In genomic region chr1:61618193-61618592, GRCh38 we compare ENCODE assay signal across 18 cellular contexts.
"Had no signal": no experiment of that assay in that cellular context is flagged by ENCODE, and none has a peak within 500 bp of the region (broad histone marks: within the 10 kb centered on the region; RNA-seq: fewer than 3 reads in every experiment).

No MANE protein-coding gene starts in this region.

- FAIRE-seq: colon had no signal

- H3K4me3 Mint-ChIP-seq: natural killer cell, neural crest cell had no signal

- H3K4me2 ChIP-seq: hepatocyte had no signal

- H3K27me3 ChIP-seq: hepatocyte, sigmoid colon had no signal

- H2AFZ ChIP-seq: hepatocyte had no signal

- H3K9me3 ChIP-seq: sigmoid colon had no signal

- H3K36me3 Mint-ChIP-seq: natural killer cell had no signal

- H3K9me3 Mint-ChIP-seq: natural killer cell, neural crest cell had no signal

- DNase-seq: cerebellar nuclear complex; dermis blood vessel endothelial cell; erythroblast; foreskin melanocyte; head of caudate nucleus; left colon; left ventricle myocardium superior; natural killer cell; occipital lobe; sigmoid colon; stimulated activated CD4-positive, alpha-beta T cell treated with anti-CD3 and anti-CD28 coated beads, Interleukin-12 subunit alpha, Interleukin-12 subunit beta, amount 100 ng/mL, for 4 hours; stimulated activated naive CD4-positive, alpha-beta T cell treated with Interleukin-2 at 50 U/mL for 16 hours; trophoblast cell had no signal

- H3K4me3 ChIP-seq: hepatocyte, lung, sigmoid colon, skin epidermis had no signal

- H3K36me3 ChIP-seq: sigmoid colon had no signal

- ATAC-seq: left colon, left ventricle myocardium superior, natural killer cell had no signal

- H3K79me2 ChIP-seq: hepatocyte had no signal

- H3K27ac ChIP-seq: hepatocyte, sigmoid colon, skin epidermis had no signal

- H3K27ac Mint-ChIP-seq: natural killer cell had no signal
